In genomic region chr6:3869632-3870527, GRCh38 we compare ENCODE assay signal across 1 cellular context.
A peak's percentile ranks its signal among the peaks of the same experiment; 100 is the strongest.
TF ChIP-seq lines count a peak whose summit lies in the region.

No MANE protein-coding gene starts in this region.

TF ChIP-seq in HepG2, 621 proteins besides CTCF, POLR2A, EP300 and RAD21 (continued from another document and continues in another):
- TF ChIP-seq, protein P1, sequence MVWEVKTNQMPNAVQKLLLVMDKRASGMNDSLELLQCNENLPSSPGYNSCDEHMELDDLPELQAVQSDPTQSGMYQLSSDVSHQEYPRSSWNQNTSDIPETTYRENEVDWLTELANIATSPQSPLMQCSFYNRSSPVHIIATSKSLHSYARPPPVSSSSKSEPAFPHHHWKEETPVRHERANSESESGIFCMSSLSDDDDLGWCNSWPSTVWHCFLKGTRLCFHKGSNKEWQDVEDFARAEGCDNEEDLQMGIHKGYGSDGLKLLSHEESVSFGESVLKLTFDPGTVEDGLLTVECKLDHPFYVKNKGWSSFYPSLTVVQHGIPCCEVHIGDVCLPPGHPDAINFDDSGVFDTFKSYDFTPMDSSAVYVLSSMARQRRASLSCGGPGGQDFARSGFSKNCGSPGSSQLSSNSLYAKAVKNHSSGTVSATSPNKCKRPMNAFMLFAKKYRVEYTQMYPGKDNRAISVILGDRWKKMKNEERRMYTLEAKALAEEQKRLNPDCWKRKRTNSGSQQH (CRISPR knock-in tag; IDR thresholded peaks at IDR 0.05; ENCODE audit: low read depth), result 0 out of 2 replicates have a peak, but pooled peaks have one; percentile 20
- peak; percentile 56 for TF ChIP-seq ZFY (CRISPR knock-in tag; IDR thresholded peaks at IDR 0.05)
- peak; percentile 45 for TF ChIP-seq ZEB1 (IDR thresholded peaks at IDR 0.05; ENCODE audit: insufficient replicate concordance, low read depth)
- 0 out of 2 replicates have a peak, but pooled peaks have one; percentile 23 for TF ChIP-seq ZNF205 (CRISPR knock-in tag; IDR thresholded peaks at IDR 0.05)
- TF ChIP-seq MEF2D (CRISPR knock-in tag; IDR thresholded peaks at IDR 0.05), result peak; percentile 77; the same call in 1 of the 2 replicates
- TF ChIP-seq FOXM1 (CRISPR knock-in tag; IDR thresholded peaks at IDR 0.05), result no peak
- TF ChIP-seq BORCS8-MEF2B (CRISPR knock-in tag; IDR thresholded peaks at IDR 0.05), result peak; percentile 16; the same call in 1 of the 2 replicates
- 0 out of 2 replicates have a peak, but pooled peaks have one; percentile 11 for TF ChIP-seq ZC3H4 (CRISPR knock-in tag; IDR thresholded peaks at IDR 0.05; ENCODE audit: borderline replicate concordance)
- TF ChIP-seq ZMYM4 (CRISPR knock-in tag; IDR thresholded peaks at IDR 0.05), result no peak; the same call in none of the 2 replicates
- peak; percentile 81; the same call in 1 of the 2 replicates for TF ChIP-seq FOXJ3 (CRISPR knock-in tag; IDR thresholded peaks at IDR 0.05; ENCODE audit: borderline replicate concordance)
- TF ChIP-seq GTF2F1 (IDR thresholded peaks at IDR 0.05; ENCODE audit: low read length), result no peak
- TF ChIP-seq ZNF784 (CRISPR knock-in tag; IDR thresholded peaks at IDR 0.05; ENCODE audit: borderline replicate concordance), result peak; percentile 84; the same call in 1 of the 2 replicates
- no peak for TF ChIP-seq ZNF674 (CRISPR knock-in tag; IDR thresholded peaks at IDR 0.05; ENCODE audit: low read depth)
- peak; percentile 27; the same call in 1 of the 2 replicates for TF ChIP-seq STAG1 (CRISPR knock-in tag; IDR thresholded peaks at IDR 0.05)
- no peak for TF ChIP-seq ZNF225 (CRISPR knock-in tag; IDR thresholded peaks at IDR 0.05)
- peak; percentile 93 for TF ChIP-seq TBX2 (CRISPR knock-in tag; IDR thresholded peaks at IDR 0.05; ENCODE audit: borderline replicate concordance)
- no peak for TF ChIP-seq GTF3A (CRISPR knock-in tag; conservative IDR thresholded peaks at IDR 0.05)
- TF ChIP-seq, protein P2, sequence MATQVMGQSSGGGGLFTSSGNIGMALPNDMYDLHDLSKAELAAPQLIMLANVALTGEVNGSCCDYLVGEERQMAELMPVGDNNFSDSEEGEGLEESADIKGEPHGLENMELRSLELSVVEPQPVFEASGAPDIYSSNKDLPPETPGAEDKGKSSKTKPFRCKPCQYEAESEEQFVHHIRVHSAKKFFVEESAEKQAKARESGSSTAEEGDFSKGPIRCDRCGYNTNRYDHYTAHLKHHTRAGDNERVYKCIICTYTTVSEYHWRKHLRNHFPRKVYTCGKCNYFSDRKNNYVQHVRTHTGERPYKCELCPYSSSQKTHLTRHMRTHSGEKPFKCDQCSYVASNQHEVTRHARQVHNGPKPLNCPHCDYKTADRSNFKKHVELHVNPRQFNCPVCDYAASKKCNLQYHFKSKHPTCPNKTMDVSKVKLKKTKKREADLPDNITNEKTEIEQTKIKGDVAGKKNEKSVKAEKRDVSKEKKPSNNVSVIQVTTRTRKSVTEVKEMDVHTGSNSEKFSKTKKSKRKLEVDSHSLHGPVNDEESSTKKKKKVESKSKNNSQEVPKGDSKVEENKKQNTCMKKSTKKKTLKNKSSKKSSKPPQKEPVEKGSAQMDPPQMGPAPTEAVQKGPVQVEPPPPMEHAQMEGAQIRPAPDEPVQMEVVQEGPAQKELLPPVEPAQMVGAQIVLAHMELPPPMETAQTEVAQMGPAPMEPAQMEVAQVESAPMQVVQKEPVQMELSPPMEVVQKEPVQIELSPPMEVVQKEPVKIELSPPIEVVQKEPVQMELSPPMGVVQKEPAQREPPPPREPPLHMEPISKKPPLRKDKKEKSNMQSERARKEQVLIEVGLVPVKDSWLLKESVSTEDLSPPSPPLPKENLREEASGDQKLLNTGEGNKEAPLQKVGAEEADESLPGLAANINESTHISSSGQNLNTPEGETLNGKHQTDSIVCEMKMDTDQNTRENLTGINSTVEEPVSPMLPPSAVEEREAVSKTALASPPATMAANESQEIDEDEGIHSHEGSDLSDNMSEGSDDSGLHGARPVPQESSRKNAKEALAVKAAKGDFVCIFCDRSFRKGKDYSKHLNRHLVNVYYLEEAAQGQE (IDR thresholded peaks at IDR 0.05; ENCODE audit: borderline replicate concordance in 1 of 2, low read depth in 1 of 2, low read length in 2 of 2), result no peak; a peak in 1 of 4 replicates
- TF ChIP-seq DMAP1 (CRISPR knock-in tag; IDR thresholded peaks at IDR 0.05), result peak; percentile 66; the same call in 1 of the 2 replicates
- TF ChIP-seq MATR3 (CRISPR knock-in tag; IDR thresholded peaks at IDR 0.05), result no peak
- no peak for TF ChIP-seq ZNF468 (CRISPR knock-in tag; IDR thresholded peaks at IDR 0.05)
- TF ChIP-seq, protein P3, sequence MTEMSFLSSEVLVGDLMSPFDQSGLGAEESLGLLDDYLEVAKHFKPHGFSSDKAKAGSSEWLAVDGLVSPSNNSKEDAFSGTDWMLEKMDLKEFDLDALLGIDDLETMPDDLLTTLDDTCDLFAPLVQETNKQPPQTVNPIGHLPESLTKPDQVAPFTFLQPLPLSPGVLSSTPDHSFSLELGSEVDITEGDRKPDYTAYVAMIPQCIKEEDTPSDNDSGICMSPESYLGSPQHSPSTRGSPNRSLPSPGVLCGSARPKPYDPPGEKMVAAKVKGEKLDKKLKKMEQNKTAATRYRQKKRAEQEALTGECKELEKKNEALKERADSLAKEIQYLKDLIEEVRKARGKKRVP (CRISPR knock-in tag; IDR thresholded peaks at IDR 0.05), result no peak; a peak in 1 of 4 replicates
- TF ChIP-seq SP4 (CRISPR knock-in tag; IDR thresholded peaks at IDR 0.05), result 0 out of 2 replicates have a peak, but pooled peaks have one; percentile 22
- no peak for TF ChIP-seq DMTF1 (CRISPR knock-in tag; IDR thresholded peaks at IDR 0.05)
- TF ChIP-seq ZSCAN25 (CRISPR knock-in tag; IDR thresholded peaks at IDR 0.05), result no peak
- no peak for TF ChIP-seq RFXANK (CRISPR knock-in tag; IDR thresholded peaks at IDR 0.05)
- TF ChIP-seq TMF1 (CRISPR knock-in tag; IDR thresholded peaks at IDR 0.05; ENCODE audit: low read depth), result no peak
- TF ChIP-seq PAX8 (CRISPR knock-in tag; IDR thresholded peaks at IDR 0.05; ENCODE audit: borderline replicate concordance), result no peak
- no peak for TF ChIP-seq SMARCE1 (IDR thresholded peaks at IDR 0.05; ENCODE audit: borderline replicate concordance)
- no peak for TF ChIP-seq GPN1 (CRISPR knock-in tag; IDR thresholded peaks at IDR 0.05; ENCODE audit: borderline replicate concordance)
- peak; percentile 77 for TF ChIP-seq ZNF761 (CRISPR knock-in tag; conservative IDR thresholded peaks at IDR 0.05)
- TF ChIP-seq RBFOX2 (IDR thresholded peaks at IDR 0.05; ENCODE audit: low read depth, low read length), result peak; percentile 76
- peak; percentile 49; the same call in 1 of the 2 replicates for TF ChIP-seq YEATS4 (CRISPR knock-in tag; IDR thresholded peaks at IDR 0.05; ENCODE audit: borderline replicate concordance)
- no peak for TF ChIP-seq SNAI1 (CRISPR knock-in tag; IDR thresholded peaks at IDR 0.05; ENCODE audit: borderline replicate concordance)
- TF ChIP-seq PREB (CRISPR knock-in tag; IDR thresholded peaks at IDR 0.05), result no peak
- TF ChIP-seq ATF7-NPFF (CRISPR knock-in tag; IDR thresholded peaks at IDR 0.05; ENCODE audit: low read depth), result 0 out of 2 replicates have a peak, but pooled peaks have one; percentile 33
- TF ChIP-seq PHB2 (IDR thresholded peaks at IDR 0.05; ENCODE audit: partially characterized antibody), result no peak
- peak; percentile 56; the same call in 1 of the 2 replicates for TF ChIP-seq ZNF350 (CRISPR knock-in tag; IDR thresholded peaks at IDR 0.05; ENCODE audit: borderline replicate concordance, low read depth)
- peak; percentile 36; the same call in 1 of the 2 replicates for TF ChIP-seq ZNF792 (CRISPR knock-in tag; IDR thresholded peaks at IDR 0.05)
- TF ChIP-seq ZMYM2 (CRISPR knock-in tag; IDR thresholded peaks at IDR 0.05), result no peak
- TF ChIP-seq SRY (CRISPR knock-in tag; IDR thresholded peaks at IDR 0.05), result no peak
- no peak for TF ChIP-seq ZNF780A (CRISPR knock-in tag; IDR thresholded peaks at IDR 0.05)
- TF ChIP-seq ZNF512B (CRISPR knock-in tag; IDR thresholded peaks at IDR 0.05; ENCODE audit: borderline replicate concordance), result no peak
- TF ChIP-seq, protein P4, sequence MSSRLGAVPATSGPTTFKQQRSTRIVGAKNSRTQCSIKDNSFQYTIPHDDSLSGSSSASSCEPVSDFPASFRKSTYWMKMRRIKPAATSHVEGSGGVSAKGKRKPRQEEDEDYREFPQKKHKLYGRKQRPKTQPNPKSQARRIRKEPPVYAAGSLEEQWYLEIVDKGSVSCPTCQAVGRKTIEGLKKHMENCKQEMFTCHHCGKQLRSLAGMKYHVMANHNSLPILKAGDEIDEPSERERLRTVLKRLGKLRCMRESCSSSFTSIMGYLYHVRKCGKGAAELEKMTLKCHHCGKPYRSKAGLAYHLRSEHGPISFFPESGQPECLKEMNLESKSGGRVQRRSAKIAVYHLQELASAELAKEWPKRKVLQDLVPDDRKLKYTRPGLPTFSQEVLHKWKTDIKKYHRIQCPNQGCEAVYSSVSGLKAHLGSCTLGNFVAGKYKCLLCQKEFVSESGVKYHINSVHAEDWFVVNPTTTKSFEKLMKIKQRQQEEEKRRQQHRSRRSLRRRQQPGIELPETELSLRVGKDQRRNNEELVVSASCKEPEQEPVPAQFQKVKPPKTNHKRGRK (CRISPR knock-in tag; IDR thresholded peaks at IDR 0.05), result no peak
- TF ChIP-seq, protein P5, sequence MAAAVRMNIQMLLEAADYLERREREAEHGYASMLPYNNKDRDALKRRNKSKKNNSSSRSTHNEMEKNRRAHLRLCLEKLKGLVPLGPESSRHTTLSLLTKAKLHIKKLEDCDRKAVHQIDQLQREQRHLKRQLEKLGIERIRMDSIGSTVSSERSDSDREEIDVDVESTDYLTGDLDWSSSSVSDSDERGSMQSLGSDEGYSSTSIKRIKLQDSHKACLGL (CRISPR knock-in tag; IDR thresholded peaks at IDR 0.05), result no peak
- TF ChIP-seq PLRG1 (conservative IDR thresholded peaks at IDR 0.05), result no peak
- no peak; the same call in 1 of the 2 replicates for TF ChIP-seq ZC3H13 (CRISPR knock-in tag; IDR thresholded peaks at IDR 0.05)
- TF ChIP-seq NR2F2 (IDR thresholded peaks at IDR 0.05; ENCODE audit: borderline replicate concordance, low read depth), result peak; percentile 66; the same call in 1 of the 2 replicates
- no peak for TF ChIP-seq CAMTA2 (CRISPR knock-in tag; IDR thresholded peaks at IDR 0.05; ENCODE audit: borderline replicate concordance)
- no peak for TF ChIP-seq ZNF841 (CRISPR knock-in tag; IDR thresholded peaks at IDR 0.05; ENCODE audit: borderline replicate concordance)
- TF ChIP-seq ZNF790 (CRISPR knock-in tag; IDR thresholded peaks at IDR 0.05; ENCODE audit: borderline replicate concordance), result no peak
- 0 out of 2 replicates have a peak, but pooled peaks have one; percentile 69 for TF ChIP-seq THYN1 (CRISPR knock-in tag; IDR thresholded peaks at IDR 0.05; ENCODE audit: borderline replicate concordance, low read depth)
- no peak for TF ChIP-seq LCORL (IDR thresholded peaks at IDR 0.05)
- peak; percentile 70; the same call in 1 of the 2 replicates for TF ChIP-seq LCORL (CRISPR knock-in tag; IDR thresholded peaks at IDR 0.05)
- TF ChIP-seq TCF7L2 (IDR thresholded peaks at IDR 0.05; ENCODE audit: low read depth, low read length), result peak; percentile 81; the same call in 1 of the 2 replicates
- no peak for TF ChIP-seq TAF15 (IDR thresholded peaks at IDR 0.05; ENCODE audit: low read depth, low read length, poor library complexity, severe bottlenecking)
- TF ChIP-seq NFE2L2 (IDR thresholded peaks at IDR 0.05; ENCODE audit: low read length), result no peak
- TF ChIP-seq SETDB1 (CRISPR knock-in tag; IDR thresholded peaks at IDR 0.05; ENCODE audit: borderline replicate concordance), result no peak
- peak; percentile 59; the same call in 1 of the 2 replicates for TF ChIP-seq SIN3A (IDR thresholded peaks at IDR 0.05; ENCODE audit: borderline replicate concordance, low read depth, low read length)
